ENCODE assay signal across 8 cellular contexts in genomic region chr6:129709909-129710721, GRCh38. TPM values are rescaled to one million over a fixed set of nuclear protein-coding genes. Genes with fewer than 3 reads are reported as not detected.
DNase-seq lines count a peak whose midpoint lies in the region; ATAC-seq, FAIRE-seq and TF ChIP-seq lines count a peak whose summit lies in the region.

Gene ARHGAP18, minus strand, starts transcription at chr6:129710177. Its CDS starts 41 bp downstream, at chr6:129710136.

- H4K5ac ChIP-seq in IMR-90 (ENCODE audit: low read depth, low read length): peak within 1 kb of the TSS; percentile 15; the same call in 1 of the 2 replicates

- H3K9me3 Mint-ChIP-seq in activated naive CD8-positive, alpha-beta T cell treated with anti-CD3 and anti-CD28 coated beads for 36 hours: no peaks in the 10 kb centered on the region

- H3K56ac ChIP-seq in IMR-90 (ENCODE audit: extremely low read depth, insufficient read depth, low read length): peak within 1 kb of the TSS; percentile 41; the same call in 1 of the 2 replicates

- H3K4me1 Mint-ChIP-seq in activated naive CD8-positive, alpha-beta T cell treated with anti-CD3 and anti-CD28 coated beads for 36 hours: peaks cover 29% of the 10 kb centered on the region

- H3K27ac Mint-ChIP-seq in activated naive CD8-positive, alpha-beta T cell treated with anti-CD3 and anti-CD28 coated beads for 36 hours: peak within 1 kb of the TSS; percentile 77

- peaks cover 34% of the 10 kb centered on the region for H3K4me1 ChIP-seq in DND-41 (ENCODE audit: insufficient read depth, low read length)
- H3K4me1 ChIP-seq in IMR-90 (ENCODE audit: control insufficient read depth, insufficient read depth, low read length): peaks cover 8% of the 10 kb centered on the region
- H3K4me1 ChIP-seq in SK-N-SH (ENCODE audit: control insufficient read depth in 1 of 2, insufficient read depth in 2 of 2, low read depth in 1 of 2, low read length in 1 of 2): 0 out of 4 replicates have a peak, but pooled peaks cover 0 to 4% of the 10 kb centered on the region in 2 experiments
- H3K4me1 ChIP-seq in pancreas: peaks cover 0 to 16% (median 3%) of the 10 kb centered on the region in 3 donors
- peaks cover 0 to 43% (median 11%) of the 10 kb centered on the region in 4 donors for H3K4me1 ChIP-seq in tibial nerve

- peaks cover 11 to 32% of the 10 kb centered on the region in 2 experiments for H3K79me1 ChIP-seq in IMR-90 (ENCODE audit: low read depth in 1 of 2, low read length in 2 of 2)

- H3K4me3 Mint-ChIP-seq in activated naive CD8-positive, alpha-beta T cell treated with anti-CD3 and anti-CD28 coated beads for 36 hours: peak within 1 kb of the TSS; percentile 91

- dilution Hi-C loops in IMR-90 (cut with HindIII; ENCODE audit: low sequenced_read_pairs, unreplicated experiment): no loop called here

- FAIRE-seq in pancreas (lab: Jason Lieb, UNC): no peak

- no peaks in the 10 kb centered on the region for H3K36me3 ChIP-seq in DND-41 (ENCODE audit: insufficient read depth, low read length)
- no peaks in the 10 kb centered on the region for H3K36me3 ChIP-seq in IMR-90 (ENCODE audit: control insufficient read depth, insufficient read depth, low read length)
- H3K36me3 ChIP-seq in SK-N-SH (replicated peaks in 1 of 2; ENCODE audit: control insufficient read depth in 1 of 2, insufficient read depth in 2 of 2, low read length in 1 of 2): peaks cover 12 to 20% of the 10 kb centered on the region in 2 experiments
- H3K36me3 ChIP-seq in pancreas: no peaks in the 10 kb centered on the region
- H3K36me3 ChIP-seq in tibial nerve: no peaks in the 10 kb centered on the region

- H4K91ac ChIP-seq in IMR-90 (ENCODE audit: insufficient read depth, low read depth, low read length): peak within 1 kb of the TSS; percentile 87

- in situ Hi-C loops in IMR-90 (cut with MboI; ENCODE audit: low sequenced_read_pairs): no loop called here

- TF ChIP-seq CTCF in DND-41 (IDR thresholded peaks at IDR 0.05; ENCODE audit: borderline replicate concordance, extremely low read depth, low read length, poor library complexity, severe bottlenecking) (no peak), IMR-90 (conservative IDR thresholded peaks at IDR 0.05; ENCODE audit: low read depth, low read length) (no peak), SK-N-SH (IDR thresholded peaks at IDR 0.05) (no peak), pancreas (IDR thresholded peaks at IDR 0.05) (no peak), tibial nerve (IDR thresholded peaks at IDR 0.05) (no peak)

- H4K8ac ChIP-seq in IMR-90 (ENCODE audit: low read depth in 2 of 2, low read length in 2 of 2): peak within 1 kb of the TSS; percentile 31 to 72; a peak in 3 of 4 replicates

- 20% methylated on average over 4 of the region's 28 CpGs; no CpG with 5 or more reads in 1 of the 2 experiments for WGBS in IMR-90 (ENCODE audit: extremely low coverage in 2 of 2, insufficient read length in 1 of 2), 2 experiments
- 22% methylated on average over 21 of the region's 28 CpGs for WGBS in SK-N-SH (ENCODE audit: low lambda C conversion rate)
- 2 to 3% methylated on average over 28 of the region's 28 CpGs for WGBS in pancreas, 2 donors
- 6 to 9% methylated on average over 24 to 26 of the region's 28 CpGs for WGBS in tibial nerve, 2 donors

- no peak for TF ChIP-seq EP300 in SK-N-SH (IDR thresholded peaks at IDR 0.05; ENCODE audit: borderline replicate concordance in 1 of 2, low read depth in 1 of 2, low read length in 1 of 2)
- TF ChIP-seq EP300 in tibial nerve (IDR thresholded peaks at IDR 0.05): peak in 1 of 2 donors; percentile 77

- CTCF ChIA-PET in IMR-90 (lab: Yijun Ruan, JAX) (interaction anchor here (0.5 to 1.1 kb wide), 4 partner anchors 9 to 1020 kb away, joined by 3 read pairs; no protein-coding TSS in a partner anchor), SK-N-SH (lab: Yijun Ruan, JAX) (no interaction called here)

- H2AFZ ChIP-seq in DND-41 (ENCODE audit: low read depth, low read length): peak within 1 kb of the TSS; percentile 81
- H2AFZ ChIP-seq in IMR-90 (replicated peaks; ENCODE audit: low read length, poor library complexity): peak within 1 kb of the TSS; percentile 83
- H2AFZ ChIP-seq in SK-N-SH (ENCODE audit: low read depth): peak within 1 kb of the TSS; percentile 69; the same call in 1 of the 2 replicates

- H2AK5ac ChIP-seq in IMR-90 (ENCODE audit: low read depth, low read length): peak within 1 kb of the TSS; percentile 35

- H3K4me2 ChIP-seq in DND-41 (ENCODE audit: insufficient read depth, low read length): peak within 1 kb of the TSS; percentile 70
- peak within 1 kb of the TSS; percentile 89 for H3K4me2 ChIP-seq in IMR-90 (ENCODE audit: low read depth, low read length)
- peak within 1 kb of the TSS; percentile 80 for H3K4me2 ChIP-seq in SK-N-SH

- H3K9ac ChIP-seq in DND-41 (ENCODE audit: low read depth, low read length) (peak within 1 kb of the TSS; percentile 59), IMR-90 (ENCODE audit: low read depth, low read length) (peak within 1 kb of the TSS; percentile 59), SK-N-SH (peak within 1 kb of the TSS; percentile 72)

- H3K18ac ChIP-seq in IMR-90 (ENCODE audit: low read depth, low read length): peak within 1 kb of the TSS; percentile 18

- no TSS peak for BruUV-seq in IMR-90 (replicated peaks; lab: Mats Ljungman, UMichigan)

- H2BK5ac ChIP-seq in IMR-90 (ENCODE audit: low read depth, low read length, poor library complexity, severe bottlenecking): peak within 1 kb of the TSS; percentile 70

- peak within 1 kb of the TSS; percentile 77 for H2AK9ac ChIP-seq in IMR-90 (replicated peaks; ENCODE audit: low read depth, low read length, poor library complexity)

- POLR2A ChIA-PET in IMR-90 (lab: Charles Lee; ENCODE audit: unreplicated experiment): interaction anchor here (0.7 kb wide), 1 partner anchor 9 kb away, joined by 3 read pairs; no protein-coding TSS in a partner anchor
- POLR2A ChIA-PET in SK-N-SH (lab: Yijun Ruan, JAX): no interaction called here

- peak within 1 kb of the TSS; percentile 87 for H3K4ac ChIP-seq in IMR-90 (ENCODE audit: low read depth, low read length)

- H3K27me3 ChIP-seq in DND-41 (ENCODE audit: insufficient read depth, low read length, poor library complexity) (no peaks in the 10 kb centered on the region), IMR-90 (ENCODE audit: control insufficient read depth, insufficient read depth, low read length) (no peaks in the 10 kb centered on the region), SK-N-SH (ENCODE audit: insufficient read depth) (no peaks in the 10 kb centered on the region), pancreas (no peaks in the 10 kb centered on the region), tibial nerve (no peaks in the 10 kb centered on the region)

- intact Hi-C loops in IMR-90 (cut with micrococcal nuclease): no loop called here
- intact Hi-C loops in Right ventricle myocardium inferior (cut with DNase I): loop anchor here (5.0 kb wide), 1 partner anchor 43 kb away; no protein-coding TSS in a partner anchor
- intact Hi-C loops in pancreas (cut with DNase I): loop anchor here in 1 of 3 donors (10.0 kb wide), 1 partner anchor 55 kb away; no protein-coding TSS in a partner anchor

- H3K4me3 ChIP-seq in DND-41 (ENCODE audit: low read depth in 1 of 2, low read length in 2 of 2): peak within 1 kb of the TSS; percentile 24 to 65; a peak in 3 of 4 replicates
- H3K4me3 ChIP-seq in IMR-90 (ENCODE audit: insufficient read depth, low read depth, low read length): peak within 1 kb of the TSS; percentile 60
- H3K4me3 ChIP-seq in SK-N-SH (ENCODE audit: low read depth in 2 of 2, low read length in 1 of 2): peak within 1 kb of the TSS; percentile 67 to 91
- H3K4me3 ChIP-seq in pancreas: peak within 1 kb of the TSS; percentile 31 to 63 (median 50)
- peak within 1 kb of the TSS; percentile 27 to 66 (median 53) for H3K4me3 ChIP-seq in tibial nerve

- peak; percentile 94 for ATAC-seq in DND-41 (ENCODE audit: insufficient read depth, low read depth)
- ATAC-seq in GM21529 (IDR thresholded peaks at IDR 0.05; ENCODE audit: unreplicated experiment): peak; percentile 96
- ATAC-seq in IMR-90 (ENCODE audit: low read depth): peak; percentile 99
- peak; percentile 98 for ATAC-seq in Right ventricle myocardium inferior
- ATAC-seq in pancreas: peak; percentile 94 to 98 (median 97)

- H3K9me2 ChIP-seq in SK-N-SH: no peaks in the 10 kb centered on the region

- H3K36me3 Mint-ChIP-seq in activated naive CD8-positive, alpha-beta T cell treated with anti-CD3 and anti-CD28 coated beads for 36 hours: no peaks in the 10 kb centered on the region

- H2BK15ac ChIP-seq in IMR-90 (ENCODE audit: low read depth, low read length): peak within 1 kb of the TSS; percentile 69; the same call in 2 of the 3 replicates

- DNase-seq in DND-41 (peak; percentile 86), IMR-90 (peak; percentile 89), SK-N-SH (peak; percentile 35), Right ventricle myocardium inferior (ENCODE audit: missing footprints) (peak; percentile 95), pancreas (peak; percentile 88 to 96 (median 92)), tibial nerve (ENCODE audit: low spot score in 2 of 2) (peak; percentile 78 to 87)
- peak; percentile 75 for DNase-seq in activated naive CD8-positive, alpha-beta T cell treated with anti-CD3 and anti-CD28 coated beads for 36 hours

- TF ChIP-seq POLR2A in IMR-90 (IDR thresholded peaks at IDR 0.05; ENCODE audit: low read depth, low read length) (peak; percentile 68), tibial nerve (IDR thresholded peaks at IDR 0.05) (peak; percentile 63 to 74)

- peak within 1 kb of the TSS; percentile 83 for H3K23ac ChIP-seq in IMR-90 (ENCODE audit: low read depth, low read length)

- no peaks in the 10 kb centered on the region for H3K79me2 ChIP-seq in DND-41 (ENCODE audit: insufficient read depth, low read length)
- H3K79me2 ChIP-seq in SK-N-SH (ENCODE audit: insufficient read depth): peaks cover 49% of the 10 kb centered on the region

- H2BK20ac ChIP-seq in IMR-90 (ENCODE audit: low read depth, low read length): peak within 1 kb of the TSS; percentile 40

- peaks cover 6% of the 10 kb centered on the region; the same call in 1 of the 2 replicates for H3K9me1 ChIP-seq in IMR-90 (ENCODE audit: insufficient read depth, low read length)

- H3K27ac ChIP-seq in DND-41 (ENCODE audit: low read length) (peak within 1 kb of the TSS; percentile 75), IMR-90 (ENCODE audit: insufficient read depth, low read length) (peak within 1 kb of the TSS; percentile 58), SK-N-SH (ENCODE audit: low read depth in 2 of 2, low read length in 1 of 2) (peak within 1 kb of the TSS; percentile 75 to 89; a peak in 3 of 4 replicates), pancreas (peak within 1 kb of the TSS; percentile 69 to 95 (median 84)), tibial nerve (peak within 1 kb of the TSS; percentile 35 to 87 (median 78))

- H3K27me3 Mint-ChIP-seq in activated naive CD8-positive, alpha-beta T cell treated with anti-CD3 and anti-CD28 coated beads for 36 hours: peaks cover 10% of the 10 kb centered on the region

- no peaks in the 10 kb centered on the region for H3K9me3 ChIP-seq in DND-41 (ENCODE audit: insufficient read depth, low read length, severe bottlenecking)
- no peaks in the 10 kb centered on the region for H3K9me3 ChIP-seq in IMR-90 (ENCODE audit: control insufficient read depth, insufficient read depth, low read length)
- no peaks in the 10 kb centered on the region for H3K9me3 ChIP-seq in SK-N-SH
- H3K9me3 ChIP-seq in pancreas: no peaks in the 10 kb centered on the region
- H3K9me3 ChIP-seq in tibial nerve: no peaks in the 10 kb centered on the region

- H4K20me1 ChIP-seq in DND-41 (ENCODE audit: insufficient read depth, low read length) (no peaks in the 10 kb centered on the region), IMR-90 (ENCODE audit: insufficient read depth, low read length) (no peaks in the 10 kb centered on the region), SK-N-SH (ENCODE audit: insufficient read depth) (peaks cover 5% of the 10 kb centered on the region; the same call in 1 of the 2 replicates)

- peak within 1 kb of the TSS; percentile 62 for H3K14ac ChIP-seq in IMR-90 (replicated peaks; ENCODE audit: low read depth, low read length)

- H3F3A ChIP-seq in SK-N-SH (replicated peaks; ENCODE audit: insufficient read depth): peaks cover 19% of the 10 kb centered on the region

- TF ChIP-seq RAD21 in IMR-90 (IDR thresholded peaks at IDR 0.05; ENCODE audit: low read length) (peak; percentile 21; the same call in 1 of the 2 replicates), SK-N-SH (IDR thresholded peaks at IDR 0.05; ENCODE audit: low read length) (no peak)

- H2BK120ac ChIP-seq in IMR-90 (ENCODE audit: low read depth, low read length): peak within 1 kb of the TSS; percentile 81

RNA-seq across cellular contexts. Expression of gene ARHGAP18, which starts in this region (rescaled TPM):
- total RNA-seq in IMR-90 (2012; rRNA removed) (17.0 and 25.0 TPM in 2 replicates), Right ventricle myocardium inferior (8.1 TPM), pancreas (10 to 100 TPM; 22.9 to 41.0 (median 29.6) TPM), tibial nerve (10 to 100 TPM in 3 of 4 donors, 1 to 10 TPM in 1; 9.6 to 16.8 (median 13.9) TPM)
- polyA plus RNA-seq in IMR-90 (2012; rRNA removed) (5.0 and 6.2 TPM in 2 replicates), SK-N-SH (2012; rRNA removed) (25.0 and 32.8 TPM in 2 replicates), pancreas (10 to 100 TPM in 1 of 2 donors, 1 to 10 TPM in 1; 8.2 to 11.6 TPM)
- 1.0 and 1.2 TPM in 2 replicates for polyA plus RNA-seq in IMR-90 (2012; cell fraction: cytosol; rRNA removed)
- polyA plus RNA-seq in IMR-90 (2012; cell fraction: nucleus; rRNA removed; ENCODE audit: low replicate concordance): 0.46 and 3.5 TPM in 2 replicates
- polyA plus RNA-seq in SK-N-SH (2012; cell fraction: cytosol; rRNA removed): 38.9 and 45.2 TPM in 2 replicates
- 10.2 and 20.0 TPM in 2 replicates for polyA plus RNA-seq in SK-N-SH (2012; cell fraction: nucleus; rRNA removed)
- total RNA-seq in activated naive CD8-positive, alpha-beta T cell treated with anti-CD3 and anti-CD28 coated beads for 36 hours: 1 to 10 TPM; 7.0 to 8.9 TPM

Comparison
In these comparisons a context has a peak if more than half of its experiments do, and no peak if none do; other contexts are left out.
1. Peak in every context shown above with its lines: DNase-seq, ATAC-seq, H3K4me3 ChIP-seq and H3K27ac ChIP-seq.
2. DNase-seq: peak in every context shown above with its lines; median percentile 95 in Right ventricle myocardium inferior; 92 in pancreas; 89 in IMR-90; 86 in DND-41; 82 in tibial nerve; 75 in activated naive CD8-positive, alpha-beta T cell treated with anti-CD3 and anti-CD28 coated beads for 36 hours; 35 in SK-N-SH.